8 cellular contexts compared by ENCODE assay signal in the genomic region with DNA sequence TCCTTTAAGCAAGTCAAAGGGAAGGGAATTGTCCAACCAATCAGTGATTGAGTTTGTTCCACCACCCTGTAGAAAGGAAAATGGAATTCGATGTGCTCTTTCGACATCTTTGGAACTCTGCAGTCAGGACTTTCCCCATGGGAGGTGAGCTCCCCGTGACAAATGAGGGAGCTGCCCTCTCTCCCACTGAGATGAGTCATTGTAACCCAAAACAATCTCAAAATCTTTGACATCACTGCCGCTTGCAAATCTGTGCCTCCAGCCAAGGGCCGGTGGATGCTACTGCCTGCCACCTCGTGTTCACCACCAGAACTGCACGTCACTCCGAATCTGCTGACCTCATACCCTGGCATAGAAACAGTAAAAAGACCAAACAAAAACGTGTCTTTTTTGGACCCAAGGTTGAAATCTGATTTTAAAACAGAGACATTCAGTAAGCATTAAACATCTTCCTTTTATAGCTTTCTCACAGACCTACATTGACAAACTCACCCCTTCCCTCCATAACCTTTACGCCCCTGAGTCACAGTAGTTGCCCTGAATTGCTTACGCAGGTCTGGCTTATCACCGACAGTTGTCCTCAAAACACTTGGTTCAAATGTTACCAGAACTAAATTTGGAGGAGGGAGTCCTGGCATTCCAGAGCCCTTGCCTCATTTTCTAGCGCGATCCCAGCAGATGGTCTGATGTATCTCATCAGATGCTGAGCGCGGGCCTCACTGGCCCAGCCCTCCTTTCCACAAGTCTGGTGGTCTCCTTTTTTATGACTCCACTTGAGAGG.
DNase-seq lines count a peak whose midpoint lies in the region; ATAC-seq and TF ChIP-seq lines count a peak whose summit lies in the region.

No MANE protein-coding gene starts in this region.

- H3K9me3 ChIP-seq in left lung = no peaks in the 10 kb centered on the region

- ATAC-seq in GM18502 (IDR thresholded peaks at IDR 0.05; ENCODE audit: poor library complexity, unreplicated experiment) (peak; percentile 92), HG02943 (IDR thresholded peaks at IDR 0.05; ENCODE audit: low read depth, unreplicated experiment) (peak; percentile 84), left lung (peak; percentile 89)

- peak overlapping the region; percentile 21 for H3K4me3 ChIP-seq in coronary artery
- no peak overlapping the region for H3K4me3 ChIP-seq in left lung

- H3K4me1 ChIP-seq in left lung = peaks cover 0 to 34% of the 10 kb centered on the region in 2 donors

- H3K27ac ChIP-seq in coronary artery = peak overlapping the region; percentile 97 to 98
- H3K27ac ChIP-seq in left lung = peak overlapping the region; percentile 49 to 51

- TF ChIP-seq CTCF in coronary artery (IDR thresholded peaks at IDR 0.05) (peak; percentile 56), left lung (IDR thresholded peaks at IDR 0.05) (peak; percentile 82 to 83)

- peak; percentile 97 for DNase-seq in ACHN
- DNase-seq in NCI-H2029 (lab: John Stamatoyannopoulos, UW) = peak; percentile 66
- DNase-seq in activated CD4-positive, alpha-beta T cell treated with anti-CD3 and anti-CD28 coated beads for 24 hours (ENCODE audit: low read depth in 2 of 2) = peak; percentile 42 to 59
- peak; percentile 96 for DNase-seq in coronary artery (ENCODE audit: low spot score)
- DNase-seq in left lung = peak in 1 of 2 donors; percentile 82
- DNase-seq in stimulated activated CD4-positive, alpha-beta T cell treated with anti-CD3 and anti-CD28 coated beads, Interleukin-2, amount 100 ng/mL, for 48 hours = peak; percentile 63 to 70

- intact Hi-C loops in left lung (cut with DNase I) = loop anchor here (10.0 kb wide), 1 partner anchor 178 kb away; no protein-coding TSS in a partner anchor

- no peaks in the 10 kb centered on the region for H3K36me3 ChIP-seq in left lung

- peaks cover 0 to 11% of the 10 kb centered on the region in 2 donors for H3K27me3 ChIP-seq in left lung

- in situ Hi-C loops in ACHN (cut with HindIII; ENCODE audit: low pct_ligation_motif_present, low pct_unique_long_range_greater_than_20kb, low sequenced_read_pairs) = no loop called here
